Comparison of ENCODE assay signal across 26 cellular contexts in the genomic region with DNA sequence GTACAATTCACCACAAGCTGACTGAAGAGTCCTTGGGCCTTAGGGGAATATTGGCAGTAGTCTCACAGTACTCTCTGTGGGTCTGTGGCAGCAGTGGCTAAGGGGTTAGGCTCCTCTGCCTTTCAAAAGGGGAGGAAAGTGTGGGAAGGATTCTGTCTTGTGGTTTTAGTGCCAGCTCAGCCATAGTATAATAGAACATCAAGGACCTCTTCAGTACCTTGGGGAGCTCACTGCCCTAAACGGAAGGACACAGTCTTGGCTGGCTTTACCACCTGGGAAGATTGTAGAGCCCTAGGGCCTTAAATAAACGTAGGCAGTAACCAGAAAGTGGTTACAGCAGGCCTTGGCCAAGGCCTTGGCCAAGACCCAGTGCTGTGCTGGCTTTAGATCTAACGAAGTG.
"Had no signal": no experiment of that assay in that cellular context is flagged by ENCODE, and none has a peak within 500 bp of the region (broad histone marks: within the 10 kb centered on the region; RNA-seq: fewer than 3 reads in every experiment).

No MANE protein-coding gene starts in this region.

- H3K9ac ChIP-seq: neural progenitor cell, parathyroid adenoma had no signal

- ATAC-seq: activated CD8-positive, alpha-beta memory T cell treated with anti-CD3 and anti-CD28 coated beads, Interleukin-2, amount 10 ng/mL, durations not matched to agents 7 days and 5 days; activated CD8-positive, alpha-beta T cell treated with anti-CD3 and anti-CD28 coated beads, Interleukin-2, amount 10 ng/mL, durations not matched to agents 7 days and 5 days; activated naive CD4-positive, alpha-beta T cell treated with anti-CD3 and anti-CD28 coated beads, Interleukin-2, amount 50 U/mL, for 72 hours; gastroesophageal sphincter; left colon; naive thymus-derived CD8-positive, alpha-beta T cell; right cardiac atrium had no signal

- H3K27me3 ChIP-seq: colonic mucosa, gastroesophageal sphincter, hepatocyte, neural progenitor cell, spleen, suprapubic skin, tibial artery had no signal

- H3K36me3 ChIP-seq: colonic mucosa, gastroesophageal sphincter, neural progenitor cell, spleen, suprapubic skin, tibial artery had no signal

- H3K27me3 Mint-ChIP-seq: activated B cell treated with CpG ODN at 0.5 μM for 24 hours; activated CD8-positive, alpha-beta memory T cell treated with anti-CD3 and anti-CD28 coated beads, Interleukin-2, amount 10 ng/mL, durations not matched to agents 7 days and 5 days; naive thymus-derived CD8-positive, alpha-beta T cell had no signal

- H3K4me3 ChIP-seq: colonic mucosa, gastroesophageal sphincter, hepatocyte, neural progenitor cell, spleen, suprapubic skin, tibial artery had no signal

- H3K4me2 ChIP-seq: hepatocyte, neural progenitor cell had no signal

- H3K27ac ChIP-seq: colonic mucosa, gastroesophageal sphincter, hepatocyte, neural progenitor cell, parathyroid adenoma, spleen, suprapubic skin, tibial artery had no signal

- H3K27ac Mint-ChIP-seq: activated B cell treated with CpG ODN at 0.5 μM for 24 hours; activated CD8-positive, alpha-beta memory T cell treated with anti-CD3 and anti-CD28 coated beads, Interleukin-2, amount 10 ng/mL, durations not matched to agents 7 days and 5 days; activated CD8-positive, alpha-beta T cell treated with anti-CD3 and anti-CD28 coated beads, Interleukin-2, amount 10 ng/mL, durations not matched to agents 7 days and 5 days; activated naive CD4-positive, alpha-beta T cell treated with anti-CD3 and anti-CD28 coated beads, Interleukin-2, amount 50 U/mL, for 72 hours; activated T-helper 2 cell treated with anti-CD3 and anti-CD28 coated beads, Interferon-gamma antibody, Interleukin-2, Interleukin-4, amounts not matched to agents 10 μg/mL and 5 μg/mL and 100 μg/mL, durations not matched to agents 14 hours and 24 hours and 36 hours; immature natural killer cell; naive thymus-derived CD8-positive, alpha-beta T cell; neural progenitor cell; T-helper 1 cell treated with Interleukin-12 subunit alpha and Interleukin-12 subunit beta and Interleukin-4 antibody, amounts not matched to agents 30 μg/mL and 1 μg/mL, for 36 hours had no signal

- H3K4me1 ChIP-seq: colonic mucosa, gastroesophageal sphincter, neural progenitor cell, parathyroid adenoma, spleen, suprapubic skin, tibial artery had no signal

- H3K36me3 Mint-ChIP-seq: activated CD8-positive, alpha-beta memory T cell treated with anti-CD3 and anti-CD28 coated beads, Interleukin-2, amount 10 ng/mL, durations not matched to agents 7 days and 5 days; activated naive CD4-positive, alpha-beta T cell treated with anti-CD3 and anti-CD28 coated beads, Interleukin-2, amount 50 U/mL, for 72 hours; immature natural killer cell; naive thymus-derived CD8-positive, alpha-beta T cell; neural progenitor cell had no signal

- H3K4me1 Mint-ChIP-seq: activated B cell treated with CpG ODN at 0.5 μM for 24 hours; activated CD8-positive, alpha-beta memory T cell treated with anti-CD3 and anti-CD28 coated beads, Interleukin-2, amount 10 ng/mL, durations not matched to agents 7 days and 5 days; immature natural killer cell; naive thymus-derived CD8-positive, alpha-beta T cell; neural progenitor cell had no signal

- H3K9me3 Mint-ChIP-seq: neural progenitor cell had no signal

- H3K79me2 ChIP-seq: hepatocyte, parathyroid adenoma had no signal

- DNase-seq: activated B cell treated with CpG ODN at 0.5 μM for 24 hours; activated CD8-positive, alpha-beta memory T cell treated with anti-CD3 and anti-CD28 coated beads, Interleukin-2, amount 10 ng/mL, durations not matched to agents 7 days and 5 days; activated CD8-positive, alpha-beta T cell treated with anti-CD3 and anti-CD28 coated beads, Interleukin-2, amount 10 ng/mL, durations not matched to agents 7 days and 5 days; activated T-cell treated with anti-CD3 and anti-CD28 coated beads, Interleukin-2, amount 50 U/mL, for 48 hours; colonic mucosa; effector memory CD4-positive, alpha-beta T cell; erythroblast; immature natural killer cell; kidney; left colon; midbrain; naive thymus-derived CD8-positive, alpha-beta T cell; occipital lobe; right cardiac atrium; spleen; stimulated activated naive CD4-positive, alpha-beta T cell; T-helper 9 cell; tibial artery had no signal

- H3K4me3 Mint-ChIP-seq: activated B cell treated with CpG ODN at 0.5 μM for 24 hours; activated CD8-positive, alpha-beta memory T cell treated with anti-CD3 and anti-CD28 coated beads, Interleukin-2, amount 10 ng/mL, durations not matched to agents 7 days and 5 days; activated CD8-positive, alpha-beta T cell treated with anti-CD3 and anti-CD28 coated beads, Interleukin-2, amount 10 ng/mL, durations not matched to agents 7 days and 5 days; immature natural killer cell; naive thymus-derived CD8-positive, alpha-beta T cell; neural progenitor cell; T-helper 1 cell treated with Interleukin-12 subunit alpha and Interleukin-12 subunit beta and Interleukin-4 antibody, amounts not matched to agents 30 μg/mL and 1 μg/mL, for 36 hours had no signal
